Comparison of ENCODE assay signal across 26 cellular contexts in the genomic region with DNA sequence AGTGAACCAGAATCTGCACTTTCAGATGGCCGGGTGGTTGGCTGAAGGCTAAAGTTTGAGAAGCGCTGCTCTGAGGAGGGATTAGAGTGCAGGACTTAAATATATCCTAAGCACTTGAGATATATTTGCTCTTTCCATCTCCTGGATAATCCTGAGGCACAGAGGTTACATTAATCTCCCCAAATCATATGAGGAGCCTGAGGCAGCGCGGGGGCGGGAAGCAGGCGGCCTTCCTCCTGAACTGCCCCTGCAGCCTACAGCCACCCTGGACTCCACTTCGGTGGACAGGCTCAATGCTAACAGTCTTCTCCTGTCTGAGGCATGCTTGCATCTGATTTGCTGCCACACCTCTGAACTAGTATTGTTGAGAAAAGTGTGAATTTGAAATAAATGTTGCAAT.
DNase-seq lines count a peak whose midpoint lies in the region; ATAC-seq, FAIRE-seq and TF ChIP-seq lines count a peak whose summit lies in the region.
"Had no signal": no experiment of that assay in that cellular context is flagged by ENCODE, and none has a peak within 500 bp of the region (broad histone marks: within the 10 kb centered on the region; RNA-seq: fewer than 3 reads in every experiment).

No MANE protein-coding gene starts in this region.

- H3K4ac ChIP-seq in mesenchymal stem cell (ENCODE audit: low read depth in 1 of 2, low read length in 2 of 2): no peak overlapping the region

- H3K9me3 ChIP-seq in WERI-Rb-1 (ENCODE audit: severe bottlenecking) (no peaks in the 10 kb centered on the region), mesenchymal stem cell (ENCODE audit: control insufficient read depth, low read length) (no peaks in the 10 kb centered on the region)
- H3K9me3 ChIP-seq: thyroid gland had no signal

- peaks cover 34% of the 10 kb centered on the region for H3K4me1 Mint-ChIP-seq in activated T-cell treated with anti-CD3 and anti-CD28 coated beads, Interleukin-2, amount 50 U/mL, for 72 hours (ENCODE audit: low read depth)
- H3K4me1 Mint-ChIP-seq in HFFc6 (ENCODE audit: low read depth): peaks cover 92% of the 10 kb centered on the region

- H3K4me2 ChIP-seq in mesenchymal stem cell (ENCODE audit: low read length, poor library complexity, severe bottlenecking): no peak overlapping the region
- H3K4me2 ChIP-seq: neural progenitor cell had no signal

- H2BK15ac ChIP-seq in mesenchymal stem cell (ENCODE audit: low read depth, poor library complexity, severe bottlenecking): no peak overlapping the region

- H2BK5ac ChIP-seq in mesenchymal stem cell (ENCODE audit: low read depth, low read length, poor library complexity, severe bottlenecking): no peak overlapping the region

- H2BK12ac ChIP-seq in mesenchymal stem cell (ENCODE audit: low read length in 2 of 2): no peak overlapping the region

- no peak overlapping the region for H4K91ac ChIP-seq in mesenchymal stem cell (ENCODE audit: low read length)

- H3K18ac ChIP-seq in mesenchymal stem cell (ENCODE audit: low read depth in 1 of 2, low read length in 2 of 2): no peak overlapping the region

- no peak for FAIRE-seq in urothelium cell line (lab: Jason Lieb, UNC)
- FAIRE-seq: GM19239, RCC 7860 had no signal

- no peaks in the 10 kb centered on the region for H3K27me3 Mint-ChIP-seq in activated T-cell treated with anti-CD3 and anti-CD28 coated beads, Interleukin-2, amount 50 U/mL, for 72 hours (ENCODE audit: low read depth)
- H3K27me3 Mint-ChIP-seq in HFFc6 (ENCODE audit: insufficient read depth): peaks cover 10% of the 10 kb centered on the region
- H3K27me3 Mint-ChIP-seq: progenitor cell of endocrine pancreas; stimulated activated naive CD8-positive, alpha-beta T cell treated with anti-CD3 and anti-CD28 coated beads, Interleukin-15, amount 100 ng/mL, for 72 hours had no signal

- no peak overlapping the region for H2AK5ac ChIP-seq in mesenchymal stem cell (ENCODE audit: low read length, severe bottlenecking)

- peaks cover 31% of the 10 kb centered on the region for H3K79me1 ChIP-seq in mesenchymal stem cell (replicated peaks; ENCODE audit: low read length, poor library complexity, severe bottlenecking)

- no peak overlapping the region for H4K8ac ChIP-seq in mesenchymal stem cell (ENCODE audit: low read length)

- H3K27ac ChIP-seq in WERI-Rb-1: peak overlapping the region; percentile 47
- no peak overlapping the region for H3K27ac ChIP-seq in mesenchymal stem cell (ENCODE audit: low read length, poor library complexity, severe bottlenecking)
- H3K27ac ChIP-seq: C4-2B, neural progenitor cell, thyroid gland, VCaP had no signal

- H3K27ac Mint-ChIP-seq in activated T-cell treated with anti-CD3 and anti-CD28 coated beads, Interleukin-2, amount 50 U/mL, for 72 hours: peak overlapping the region; percentile 100
- H3K27ac Mint-ChIP-seq in HFFc6: peak overlapping the region; percentile 85
- H3K27ac Mint-ChIP-seq: neural progenitor cell; progenitor cell of endocrine pancreas; stimulated activated naive CD8-positive, alpha-beta T cell treated with anti-CD3 and anti-CD28 coated beads, Interleukin-15, amount 100 ng/mL, for 72 hours had no signal

- DNase-seq in activated T-cell treated with anti-CD3 and anti-CD28 coated beads, Interleukin-2, amount 50 U/mL, for 72 hours: no peak
- no peak for DNase-seq in activated T-cell treated with anti-CD3 and anti-CD28 coated beads, Interleukin-2, amount 50 U/mL, for 48 hours
- DNase-seq in HFFc6: no peak
- peak; percentile 77 for DNase-seq in WERI-Rb-1
- no peak for DNase-seq in mesenchymal stem cell
- no peak for DNase-seq in DMS153 treated with DMSO at 0.1 percent for 48 hours (lab: John Stamatoyannopoulos, UW; ENCODE audit: unreplicated experiment)
- DNase-seq in urothelium cell line (ENCODE audit: low spot score): no peak
- no peak for DNase-seq in NCI-H128 (lab: John Stamatoyannopoulos, UW; ENCODE audit: unreplicated experiment)
- DNase-seq: activated CD4-positive, alpha-beta T cell treated with anti-CD3 and anti-CD28 coated beads, Interleukin-2, amount 50 U/mL, for 4 hours; activated naive CD4-positive, alpha-beta T cell treated with anti-CD3 and anti-CD28 coated beads, Interleukin-2, amount 10 ng/mL, durations not matched to agents 7 days and 5 days; activated T-cell treated with anti-CD3 and anti-CD28 coated beads, Interleukin-2, amount 50 U/mL, for 1 hour; anterior cingulate cortex; caudate nucleus; DMS 273 treated with DMSO at 0.1 percent for 48 hours; KG1; NCI-H1436 treated with DMSO at 0.1 percent for 48 hours; NCI-H446 treated with DMSO at 0.1 percent for 48 hours; stimulated activated naive CD8-positive, alpha-beta T cell treated with anti-CD3 and anti-CD28 coated beads, Interleukin-15, amount 100 ng/mL, for 72 hours; thyroid gland had no signal

- no peak overlapping the region for H3K4me3 ChIP-seq in WERI-Rb-1 (ENCODE audit: low read depth, low read length)
- no peak overlapping the region for H3K4me3 ChIP-seq in mesenchymal stem cell (ENCODE audit: insufficient read depth in 1 of 2, low read depth in 1 of 2, low read length in 2 of 2)
- H3K4me3 ChIP-seq: lung, neural progenitor cell, thyroid gland had no signal

- H3K36me3 Mint-ChIP-seq in activated T-cell treated with anti-CD3 and anti-CD28 coated beads, Interleukin-2, amount 50 U/mL, for 72 hours (ENCODE audit: insufficient read depth in 2 of 2): peaks cover 11 to 13% of the 10 kb centered on the region in 2 donors
- H3K36me3 Mint-ChIP-seq in HFFc6 (ENCODE audit: low read depth): peaks cover 78% of the 10 kb centered on the region

- peak overlapping the region in 1 of 2 donors; percentile 63 for H3K4me3 Mint-ChIP-seq in activated T-cell treated with anti-CD3 and anti-CD28 coated beads, Interleukin-2, amount 50 U/mL, for 72 hours
- H3K4me3 Mint-ChIP-seq in HFFc6: no peak overlapping the region; the same call in 1 of the 2 replicates
- H3K4me3 Mint-ChIP-seq: activated naive CD4-positive, alpha-beta T cell treated with anti-CD3 and anti-CD28 coated beads, Interleukin-2, amount 10 ng/mL, durations not matched to agents 7 days and 5 days; neural progenitor cell; stimulated activated naive CD8-positive, alpha-beta T cell treated with anti-CD3 and anti-CD28 coated beads, Interleukin-15, amount 100 ng/mL, for 72 hours had no signal

- H3K14ac ChIP-seq in mesenchymal stem cell (ENCODE audit: low read length in 2 of 2): no peak overlapping the region

- 98% methylated on average over 5 of the region's 7 CpGs for WGBS in mesenchymal stem cell

- H2AFZ ChIP-seq in mesenchymal stem cell (ENCODE audit: low read depth, low read length): no peak overlapping the region
- H2AFZ ChIP-seq: neural progenitor cell had no signal

- TF ChIP-seq CTCF in HFFc6 (IDR thresholded peaks at IDR 0.05) (no peak), WERI-Rb-1 (IDR thresholded peaks at IDR 0.05; ENCODE audit: low read depth, low read length) (no peak)

- H3K9ac ChIP-seq in mesenchymal stem cell (ENCODE audit: low read length): peak overlapping the region; percentile 4
- H3K9ac ChIP-seq: neural progenitor cell had no signal

- H3K9me3 Mint-ChIP-seq in activated T-cell treated with anti-CD3 and anti-CD28 coated beads, Interleukin-2, amount 50 U/mL, for 72 hours: peaks cover 6 to 7% of the 10 kb centered on the region in 2 donors
- peaks cover 7% of the 10 kb centered on the region; the same call in 1 of the 2 replicates for H3K9me3 Mint-ChIP-seq in HFFc6

- no peak for ATAC-seq in activated T-cell treated with anti-CD3 and anti-CD28 coated beads, Interleukin-2, amount 50 U/mL, for 72 hours (replicated peaks in 1 of 2)
- ATAC-seq: stimulated activated naive CD8-positive, alpha-beta T cell treated with anti-CD3 and anti-CD28 coated beads, Interleukin-15, amount 100 ng/mL, for 72 hours had no signal

- peaks cover 17% of the 10 kb centered on the region for H3K4me1 ChIP-seq in mesenchymal stem cell (ENCODE audit: control insufficient read depth, insufficient read depth, low read depth, low read length)

- H3K36me3 ChIP-seq in WERI-Rb-1 (peaks cover 10% of the 10 kb centered on the region), mesenchymal stem cell (ENCODE audit: control insufficient read depth in 1 of 2, insufficient read depth in 2 of 2, low read depth in 1 of 2, low read length in 2 of 2) (peaks cover 41 to 57% of the 10 kb centered on the region in 2 experiments)
- H3K36me3 ChIP-seq: neural progenitor cell had no signal

- H2BK120ac ChIP-seq in mesenchymal stem cell (ENCODE audit: low read depth, low read length): no peak overlapping the region

- H3K27me3 ChIP-seq in WERI-Rb-1 (ENCODE audit: insufficient read depth, low read depth, severe bottlenecking): no peaks in the 10 kb centered on the region
- no peaks in the 10 kb centered on the region for H3K27me3 ChIP-seq in mesenchymal stem cell (ENCODE audit: control insufficient read depth in 1 of 2, insufficient read depth in 1 of 2, low read length in 2 of 2)
- H3K27me3 ChIP-seq: neural progenitor cell, thyroid gland had no signal

- H3K23ac ChIP-seq in mesenchymal stem cell (ENCODE audit: low read length in 2 of 2): no peak overlapping the region
